14 cellular contexts compared by ENCODE assay signal in the genomic region with DNA sequence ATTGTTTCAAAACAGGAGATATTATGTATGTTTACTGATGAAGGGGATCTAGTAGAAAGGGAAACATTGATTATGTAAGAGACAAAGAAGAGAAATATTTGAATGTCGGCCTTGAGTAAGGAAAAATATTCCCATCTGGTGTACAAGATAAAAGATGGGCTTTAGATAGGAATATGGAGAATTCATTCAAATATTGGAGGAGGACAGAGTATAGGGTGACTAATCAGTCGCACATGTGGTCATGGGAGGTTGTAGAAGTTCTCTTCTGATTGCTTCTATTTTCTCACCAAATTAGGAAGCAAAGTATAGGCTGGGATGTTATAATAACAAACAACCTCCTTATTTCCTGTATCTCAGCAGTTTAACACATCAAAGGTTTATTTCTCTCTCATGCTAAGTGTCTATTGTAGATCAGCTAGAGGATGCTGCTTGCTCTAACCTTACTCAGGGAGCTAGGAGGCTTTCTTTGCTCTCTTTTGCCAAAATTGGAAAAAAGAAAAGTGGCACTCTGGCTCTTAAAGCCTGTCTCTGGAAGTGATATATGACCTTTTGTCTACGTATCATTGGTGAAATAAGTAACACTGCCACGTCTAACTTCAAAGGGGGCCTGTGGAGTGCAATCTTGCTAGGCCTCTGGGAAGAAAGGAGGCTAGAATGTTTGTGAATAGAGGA. TPM values are rescaled to one million over a fixed set of nuclear protein-coding genes. Genes with fewer than 3 reads are reported as not detected.
DNase-seq lines count a peak whose midpoint lies in the region; ATAC-seq and TF ChIP-seq lines count a peak whose summit lies in the region.
"Had no signal": no experiment of that assay in that cellular context is flagged by ENCODE, and none has a peak within 500 bp of the region (broad histone marks: within the 10 kb centered on the region; RNA-seq: fewer than 3 reads in every experiment).

No MANE protein-coding gene starts in this region.

- peak overlapping the region; percentile 88 for H3K4me3 Mint-ChIP-seq in activated CD4-positive, alpha-beta T cell treated with anti-CD3 and anti-CD28 coated beads, Interleukin-2, amount 10 ng/mL, durations not matched to agents 24 days and 14 days
- H3K4me3 Mint-ChIP-seq in central memory CD8-positive, alpha-beta T cell: peak overlapping the region; percentile 87
- H3K4me3 Mint-ChIP-seq in osteocyte (ENCODE audit: unreplicated experiment): peak overlapping the region; percentile 85

- DNase-seq in activated CD4-positive, alpha-beta T cell treated with anti-CD3 and anti-CD28 coated beads, Interleukin-2, amount 10 ng/mL, durations not matched to agents 24 days and 14 days: no peak
- DNase-seq in activated CD4-positive, alpha-beta T cell treated with anti-CD3 and anti-CD28 coated beads for 1 hour: no peak
- no peak for DNase-seq in SK-N-MC (ENCODE audit: low read depth, low spot score)
- no peak for DNase-seq in central memory CD8-positive, alpha-beta T cell (ENCODE audit: low spot score in 2 of 2)
- DNase-seq in osteocyte (ENCODE audit: extremely low spot score, unreplicated experiment): no peak
- DNase-seq in cortex of kidney (lab: John Stamatoyannopoulos, UW): no peak
- DNase-seq in NCI-H510A treated with DMSO at 0.1 percent for 48 hours (lab: John Stamatoyannopoulos, UW): no peak
- DNase-seq: body of pancreas, NCI-H2081, right lobe of liver, transverse colon had no signal

- H3K27ac Mint-ChIP-seq in activated CD4-positive, alpha-beta T cell treated with anti-CD3 and anti-CD28 coated beads, Interleukin-2, amount 10 ng/mL, durations not matched to agents 24 days and 14 days: no peak overlapping the region
- peak overlapping the region; percentile 89 for H3K27ac Mint-ChIP-seq in central memory CD8-positive, alpha-beta T cell (ENCODE audit: low read depth)
- H3K27ac Mint-ChIP-seq in osteocyte (ENCODE audit: unreplicated experiment): no peak overlapping the region

- peaks cover 21% of the 10 kb centered on the region for H3K36me3 Mint-ChIP-seq in activated CD4-positive, alpha-beta T cell treated with anti-CD3 and anti-CD28 coated beads, Interleukin-2, amount 10 ng/mL, durations not matched to agents 24 days and 14 days (ENCODE audit: low read depth)
- H3K36me3 Mint-ChIP-seq in central memory CD8-positive, alpha-beta T cell (ENCODE audit: insufficient read depth): peaks cover 19% of the 10 kb centered on the region
- peaks cover 16% of the 10 kb centered on the region for H3K36me3 Mint-ChIP-seq in osteocyte (ENCODE audit: unreplicated experiment)

- H3K4me1 Mint-ChIP-seq in activated CD4-positive, alpha-beta T cell treated with anti-CD3 and anti-CD28 coated beads, Interleukin-2, amount 10 ng/mL, durations not matched to agents 24 days and 14 days: peaks cover 34% of the 10 kb centered on the region
- H3K4me1 Mint-ChIP-seq in central memory CD8-positive, alpha-beta T cell: peaks cover 50% of the 10 kb centered on the region
- peaks cover 41% of the 10 kb centered on the region for H3K4me1 Mint-ChIP-seq in osteocyte (ENCODE audit: unreplicated experiment)

- no peaks in the 10 kb centered on the region for H3K9me3 ChIP-seq in SK-N-MC (ENCODE audit: low read depth, low read length)
- H3K9me3 ChIP-seq: A549, body of pancreas, right lobe of liver, transverse colon had no signal

- no peak for TF ChIP-seq CTCF in osteocyte (IDR thresholded peaks at IDR 0.05)

- H3K4me3 ChIP-seq in SK-N-MC: no peak overlapping the region
- H3K4me3 ChIP-seq: A549, body of pancreas, right lobe of liver had no signal

- peaks cover 25% of the 10 kb centered on the region for H3K36me3 ChIP-seq in SK-N-MC (ENCODE audit: insufficient read depth, low read length)
- H3K36me3 ChIP-seq: transverse colon had no signal

- H3K9ac ChIP-seq in SK-N-MC (ENCODE audit: insufficient read length): no peak overlapping the region

- H3K27ac ChIP-seq in SK-N-MC: peak overlapping the region; percentile 59; the same call in 1 of the 2 replicates
- H3K27ac ChIP-seq: right lobe of liver had no signal

- peaks cover 4% of the 10 kb centered on the region for H3K9me3 Mint-ChIP-seq in activated CD4-positive, alpha-beta T cell treated with anti-CD3 and anti-CD28 coated beads, Interleukin-2, amount 10 ng/mL, durations not matched to agents 24 days and 14 days
- H3K9me3 Mint-ChIP-seq in central memory CD8-positive, alpha-beta T cell: no peaks in the 10 kb centered on the region
- H3K9me3 Mint-ChIP-seq in osteocyte (ENCODE audit: unreplicated experiment): peaks cover 7% of the 10 kb centered on the region

- ATAC-seq in central memory CD8-positive, alpha-beta T cell (replicated peaks; ENCODE audit: extremely low read depth, poor library complexity, severe bottlenecking): peak; percentile 45
- no peak for ATAC-seq in GM18909 (IDR thresholded peaks at IDR 0.05; ENCODE audit: poor library complexity, unreplicated experiment)
- ATAC-seq: body of pancreas, right lobe of liver, SK-N-SH treated with all-trans-retinoic acid at 6 μM for 48 hours had no signal

- intact Hi-C loops in activated CD4-positive, alpha-beta T cell treated with anti-CD3 and anti-CD28 coated beads, Interleukin-2, amount 10 ng/mL, durations not matched to agents 24 days and 14 days (cut with micrococcal nuclease): loop anchor here (5.0 kb wide), 3 partner anchors 111 to 1964 kb away; a partner anchor contains a TSS

- H3K27me3 Mint-ChIP-seq in activated CD4-positive, alpha-beta T cell treated with anti-CD3 and anti-CD28 coated beads, Interleukin-2, amount 10 ng/mL, durations not matched to agents 24 days and 14 days: peaks cover 22% of the 10 kb centered on the region
- peaks cover 13% of the 10 kb centered on the region for H3K27me3 Mint-ChIP-seq in central memory CD8-positive, alpha-beta T cell
- H3K27me3 Mint-ChIP-seq in osteocyte (ENCODE audit: unreplicated experiment): no peaks in the 10 kb centered on the region

RNA-seq across cellular contexts. Expression of a gene that starts 1.2 kb away (rescaled TPM):
- 89.6 and 92.4 TPM in 2 replicates for total RNA-seq in activated CD4-positive, alpha-beta T cell treated with anti-CD3 and anti-CD28 coated beads, Interleukin-2, amount 10 ng/mL, durations not matched to agents 24 days and 14 days
- total RNA-seq in osteocyte: 51.0 and 56.6 TPM in 2 replicates
